ENCODE assay signal across 1 cellular context in the genomic region with DNA sequence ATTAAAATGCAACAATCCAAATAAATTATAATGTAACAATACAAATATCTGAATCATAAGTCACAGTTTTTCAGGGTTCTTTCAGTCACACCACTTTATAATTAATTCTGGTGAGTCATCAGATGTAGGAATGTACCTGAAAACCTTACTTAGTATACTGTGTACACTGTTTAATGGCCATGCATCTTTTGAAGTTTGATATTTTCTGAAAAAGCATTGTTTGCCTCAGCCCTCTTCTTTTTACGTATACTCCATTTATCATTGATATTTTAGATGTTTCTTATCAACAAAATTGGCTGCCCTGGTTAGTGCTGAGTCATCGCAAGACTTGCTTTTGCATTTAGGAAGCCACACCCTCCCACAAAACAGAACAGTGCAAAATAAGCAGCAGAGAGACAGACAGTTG.
TF ChIP-seq lines count a peak whose summit lies in the region.

No MANE protein-coding gene starts in this region.

TF ChIP-seq in GM23338, 12 proteins besides CTCF, POLR2A, EP300 and RAD21 (continued from another document):
- TF ChIP-seq, protein P1, sequence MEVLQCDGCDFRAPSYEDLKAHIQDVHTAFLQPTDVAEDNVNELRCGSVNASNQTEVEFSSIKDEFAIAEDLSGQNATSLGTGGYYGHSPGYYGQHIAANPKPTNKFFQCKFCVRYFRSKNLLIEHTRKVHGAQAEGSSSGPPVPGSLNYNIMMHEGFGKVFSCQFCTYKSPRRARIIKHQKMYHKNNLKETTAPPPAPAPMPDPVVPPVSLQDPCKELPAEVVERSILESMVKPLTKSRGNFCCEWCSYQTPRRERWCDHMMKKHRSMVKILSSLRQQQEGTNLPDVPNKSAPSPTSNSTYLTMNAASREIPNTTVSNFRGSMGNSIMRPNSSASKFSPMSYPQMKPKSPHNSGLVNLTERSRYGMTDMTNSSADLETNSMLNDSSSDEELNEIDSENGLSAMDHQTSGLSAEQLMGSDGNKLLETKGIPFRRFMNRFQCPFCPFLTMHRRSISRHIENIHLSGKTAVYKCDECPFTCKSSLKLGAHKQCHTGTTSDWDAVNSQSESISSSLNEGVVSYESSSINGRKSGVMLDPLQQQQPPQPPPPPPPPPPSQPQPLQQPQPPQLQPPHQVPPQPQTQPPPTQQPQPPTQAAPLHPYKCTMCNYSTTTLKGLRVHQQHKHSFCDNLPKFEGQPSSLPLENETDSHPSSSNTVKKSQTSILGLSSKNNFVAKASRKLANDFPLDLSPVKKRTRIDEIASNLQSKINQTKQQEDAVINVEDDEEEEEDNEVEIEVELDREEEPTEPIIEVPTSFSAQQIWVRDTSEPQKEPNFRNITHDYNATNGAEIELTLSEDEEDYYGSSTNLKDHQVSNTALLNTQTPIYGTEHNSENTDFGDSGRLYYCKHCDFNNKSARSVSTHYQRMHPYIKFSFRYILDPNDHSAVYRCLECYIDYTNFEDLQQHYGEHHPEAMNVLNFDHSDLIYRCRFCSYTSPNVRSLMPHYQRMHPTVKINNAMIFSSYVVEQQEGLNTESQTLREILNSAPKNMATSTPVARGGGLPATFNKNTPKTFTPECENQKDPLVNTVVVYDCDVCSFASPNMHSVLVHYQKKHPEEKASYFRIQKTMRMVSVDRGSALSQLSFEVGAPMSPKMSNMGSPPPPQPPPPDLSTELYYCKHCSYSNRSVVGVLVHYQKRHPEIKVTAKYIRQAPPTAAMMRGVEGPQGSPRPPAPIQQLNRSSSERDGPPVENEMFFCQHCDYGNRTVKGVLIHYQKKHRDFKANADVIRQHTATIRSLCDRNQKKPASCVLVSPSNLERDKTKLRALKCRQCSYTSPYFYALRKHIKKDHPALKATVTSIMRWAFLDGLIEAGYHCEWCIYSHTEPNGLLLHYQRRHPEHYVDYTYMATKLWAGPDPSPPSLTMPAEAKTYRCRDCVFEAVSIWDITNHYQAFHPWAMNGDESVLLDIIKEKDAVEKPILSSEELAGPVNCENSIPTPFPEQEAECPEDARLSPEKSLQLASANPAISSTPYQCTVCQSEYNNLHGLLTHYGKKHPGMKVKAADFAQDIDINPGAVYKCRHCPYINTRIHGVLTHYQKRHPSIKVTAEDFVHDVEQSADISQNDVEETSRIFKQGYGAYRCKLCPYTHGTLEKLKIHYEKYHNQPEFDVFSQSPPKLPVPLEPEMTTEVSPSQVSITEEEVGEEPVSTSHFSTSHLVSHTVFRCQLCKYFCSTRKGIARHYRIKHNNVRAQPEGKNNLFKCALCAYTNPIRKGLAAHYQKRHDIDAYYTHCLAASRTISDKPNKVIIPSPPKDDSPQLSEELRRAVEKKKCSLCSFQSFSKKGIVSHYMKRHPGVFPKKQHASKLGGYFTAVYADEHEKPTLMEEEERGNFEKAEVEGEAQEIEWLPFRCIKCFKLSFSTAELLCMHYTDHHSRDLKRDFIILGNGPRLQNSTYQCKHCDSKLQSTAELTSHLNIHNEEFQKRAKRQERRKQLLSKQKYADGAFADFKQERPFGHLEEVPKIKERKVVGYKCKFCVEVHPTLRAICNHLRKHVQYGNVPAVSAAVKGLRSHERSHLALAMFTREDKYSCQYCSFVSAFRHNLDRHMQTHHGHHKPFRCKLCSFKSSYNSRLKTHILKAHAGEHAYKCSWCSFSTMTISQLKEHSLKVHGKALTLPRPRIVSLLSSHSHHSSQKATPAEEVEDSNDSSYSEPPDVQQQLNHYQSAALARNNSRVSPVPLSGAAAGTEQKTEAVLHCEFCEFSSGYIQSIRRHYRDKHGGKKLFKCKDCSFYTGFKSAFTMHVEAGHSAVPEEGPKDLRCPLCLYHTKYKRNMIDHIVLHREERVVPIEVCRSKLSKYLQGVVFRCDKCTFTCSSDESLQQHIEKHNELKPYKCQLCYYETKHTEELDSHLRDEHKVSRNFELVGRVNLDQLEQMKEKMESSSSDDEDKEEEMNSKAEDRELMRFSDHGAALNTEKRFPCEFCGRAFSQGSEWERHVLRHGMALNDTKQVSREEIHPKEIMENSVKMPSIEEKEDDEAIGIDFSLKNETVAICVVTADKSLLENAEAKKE (CRISPR knock-in tag; IDR thresholded peaks at IDR 0.05) = no peak
- TF ChIP-seq, protein P2, sequence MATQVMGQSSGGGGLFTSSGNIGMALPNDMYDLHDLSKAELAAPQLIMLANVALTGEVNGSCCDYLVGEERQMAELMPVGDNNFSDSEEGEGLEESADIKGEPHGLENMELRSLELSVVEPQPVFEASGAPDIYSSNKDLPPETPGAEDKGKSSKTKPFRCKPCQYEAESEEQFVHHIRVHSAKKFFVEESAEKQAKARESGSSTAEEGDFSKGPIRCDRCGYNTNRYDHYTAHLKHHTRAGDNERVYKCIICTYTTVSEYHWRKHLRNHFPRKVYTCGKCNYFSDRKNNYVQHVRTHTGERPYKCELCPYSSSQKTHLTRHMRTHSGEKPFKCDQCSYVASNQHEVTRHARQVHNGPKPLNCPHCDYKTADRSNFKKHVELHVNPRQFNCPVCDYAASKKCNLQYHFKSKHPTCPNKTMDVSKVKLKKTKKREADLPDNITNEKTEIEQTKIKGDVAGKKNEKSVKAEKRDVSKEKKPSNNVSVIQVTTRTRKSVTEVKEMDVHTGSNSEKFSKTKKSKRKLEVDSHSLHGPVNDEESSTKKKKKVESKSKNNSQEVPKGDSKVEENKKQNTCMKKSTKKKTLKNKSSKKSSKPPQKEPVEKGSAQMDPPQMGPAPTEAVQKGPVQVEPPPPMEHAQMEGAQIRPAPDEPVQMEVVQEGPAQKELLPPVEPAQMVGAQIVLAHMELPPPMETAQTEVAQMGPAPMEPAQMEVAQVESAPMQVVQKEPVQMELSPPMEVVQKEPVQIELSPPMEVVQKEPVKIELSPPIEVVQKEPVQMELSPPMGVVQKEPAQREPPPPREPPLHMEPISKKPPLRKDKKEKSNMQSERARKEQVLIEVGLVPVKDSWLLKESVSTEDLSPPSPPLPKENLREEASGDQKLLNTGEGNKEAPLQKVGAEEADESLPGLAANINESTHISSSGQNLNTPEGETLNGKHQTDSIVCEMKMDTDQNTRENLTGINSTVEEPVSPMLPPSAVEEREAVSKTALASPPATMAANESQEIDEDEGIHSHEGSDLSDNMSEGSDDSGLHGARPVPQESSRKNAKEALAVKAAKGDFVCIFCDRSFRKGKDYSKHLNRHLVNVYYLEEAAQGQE (IDR thresholded peaks at IDR 0.05; ENCODE audit: unreplicated experiment) = no peak
- no peak for TF ChIP-seq STAT1 (IDR thresholded peaks at IDR 0.05; ENCODE audit: unreplicated experiment)
- no peak for TF ChIP-seq POLR2AphosphoS5 (IDR thresholded peaks at IDR 0.05; ENCODE audit: low read depth)
- no peak for TF ChIP-seq EZH2 (IDR thresholded peaks at IDR 0.05; ENCODE audit: low read depth, unreplicated experiment)
- no peak for TF ChIP-seq JUNB (IDR thresholded peaks at IDR 0.05; ENCODE audit: unreplicated experiment)
